In the genomic region with DNA sequence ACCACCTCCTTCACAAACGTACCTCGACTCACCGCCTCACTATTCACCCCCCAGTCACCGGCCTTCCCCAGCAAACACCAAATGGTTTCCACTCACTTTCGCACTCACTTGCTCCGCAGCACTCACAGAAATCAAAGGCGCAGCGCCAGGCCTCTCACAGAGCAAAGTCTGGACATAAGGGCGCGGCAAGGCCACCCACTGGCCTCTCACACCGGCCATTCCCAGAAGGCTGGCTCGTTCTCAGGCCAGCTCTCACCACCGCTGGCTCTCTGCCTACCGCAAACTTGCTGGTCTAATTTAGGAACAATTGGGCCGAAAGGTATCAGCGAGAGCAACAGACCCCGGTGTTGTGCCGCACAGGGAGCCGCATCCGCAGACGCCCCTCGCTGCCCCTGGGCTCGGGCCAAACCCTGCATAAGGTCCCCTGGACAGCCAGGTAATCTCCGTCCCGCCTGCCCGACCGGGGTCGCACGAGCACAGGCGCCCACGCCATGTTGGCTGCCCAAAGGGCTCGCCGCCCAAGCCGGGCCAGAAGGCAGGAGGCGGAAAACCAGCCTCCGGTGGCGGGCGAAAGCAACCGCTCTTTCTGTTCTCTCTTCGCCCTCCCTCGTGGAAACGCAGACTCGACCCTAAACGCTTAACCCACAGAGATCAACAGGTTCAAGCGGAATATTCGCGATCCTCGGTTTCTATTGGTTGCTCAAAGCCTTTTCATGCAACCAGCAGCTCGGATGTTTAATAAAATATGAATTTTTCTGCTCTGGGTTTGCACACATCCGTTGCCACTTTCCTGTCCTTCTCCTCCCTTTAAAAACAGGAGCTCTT, we compare ENCODE assay signal across 8 cellular contexts. TPM values are rescaled to one million over a fixed set of nuclear protein-coding genes. Genes with fewer than 3 reads are reported as not detected.
DNase-seq lines count a peak whose midpoint lies in the region; ATAC-seq and TF ChIP-seq lines count a peak whose summit lies in the region.

No MANE protein-coding gene starts in this region.

- CTCF ChIA-PET in IMR-90 (lab: Yijun Ruan, JAX), result no interaction called here

- no peak overlapping the region for H3K18ac ChIP-seq in IMR-90 (ENCODE audit: low read depth, low read length)

- no peak overlapping the region for H2AK5ac ChIP-seq in IMR-90 (ENCODE audit: low read depth, low read length)

- H4K91ac ChIP-seq in IMR-90 (ENCODE audit: insufficient read depth, low read depth, low read length), result no peak overlapping the region

- H2BK5ac ChIP-seq in IMR-90 (ENCODE audit: low read depth, low read length, poor library complexity, severe bottlenecking), result no peak overlapping the region

- peaks cover 95% of the 10 kb centered on the region for H3K27me3 Mint-ChIP-seq in progenitor cell of endocrine pancreas

- no peaks in the 10 kb centered on the region for H3K9me3 Mint-ChIP-seq in progenitor cell of endocrine pancreas (ENCODE audit: low read depth)

- peaks cover 8% of the 10 kb centered on the region; the same call in 1 of the 2 replicates for H4K20me1 ChIP-seq in IMR-90 (ENCODE audit: insufficient read depth, low read length)

- no peak for TF ChIP-seq CTCF in GM06990 (IDR thresholded peaks at IDR 0.05; ENCODE audit: insufficient read depth, low read length, poor library complexity, severe bottlenecking)
- no peak for TF ChIP-seq CTCF in IMR-90 (conservative IDR thresholded peaks at IDR 0.05; ENCODE audit: low read depth, low read length)
- no peak for TF ChIP-seq CTCF in fibroblast of pulmonary artery (IDR thresholded peaks at IDR 0.05; ENCODE audit: low read length, missing control alignments)
- TF ChIP-seq CTCF in progenitor cell of endocrine pancreas (IDR thresholded peaks at IDR 0.05; ENCODE audit: unreplicated experiment), result no peak
- no peak for TF ChIP-seq CTCF in dorsolateral prefrontal cortex (IDR thresholded peaks at IDR 0.05 in 54 of 56, conservative IDR thresholded peaks at IDR 0.05 in 2 of 56; ENCODE audit: low read depth in 1 of 56, partially characterized antibody in 56 of 56)

- no peak overlapping the region for H3K4me3 ChIP-seq in GM06990 (replicated peaks; ENCODE audit: low read depth, low read length)
- no peak overlapping the region for H3K4me3 ChIP-seq in IMR-90 (ENCODE audit: insufficient read depth, low read depth, low read length)
- H3K4me3 ChIP-seq in fibroblast of pulmonary artery (replicated peaks; ENCODE audit: low read depth, low read length), result peak overlapping the region; percentile 33
- peak overlapping the region in 22 of 59 donors; percentile 4 to 46 (median 18) for H3K4me3 ChIP-seq in dorsolateral prefrontal cortex

- no peak overlapping the region for H3K9ac ChIP-seq in IMR-90 (ENCODE audit: low read depth, low read length)

- no peak overlapping the region for H3K14ac ChIP-seq in IMR-90 (replicated peaks; ENCODE audit: low read depth, low read length)

- no peak overlapping the region for H3K27ac Mint-ChIP-seq in progenitor cell of endocrine pancreas

- in situ Hi-C loops in IMR-90 (cut with MboI; ENCODE audit: low sequenced_read_pairs), result loop anchor here (25.0 kb wide), 1 partner anchor 684 kb away; no protein-coding TSS in a partner anchor

- no peak overlapping the region for H2BK20ac ChIP-seq in IMR-90 (ENCODE audit: low read depth, low read length)

- no peak overlapping the region for H2BK120ac ChIP-seq in IMR-90 (ENCODE audit: low read depth, low read length)

- H2AFZ ChIP-seq in IMR-90 (replicated peaks; ENCODE audit: low read length, poor library complexity), result peak overlapping the region; percentile 15

- DNase-seq in GM06990 (ENCODE audit: extremely low read depth, insufficient read length) (peak; percentile 35), IMR-90 (no peak), fibroblast of pulmonary artery (ENCODE audit: low read depth) (no peak), progenitor cell of endocrine pancreas (ENCODE audit: low spot score, unreplicated experiment) (peak; percentile 23), HuH-7.5 (ENCODE audit: low spot score) (no peak), dorsolateral prefrontal cortex (no peak), NCI-H1694 treated with DMSO at 0.1 percent for 48 hours (lab: John Stamatoyannopoulos, UW) (no peak), DMS53 treated with DMSO at 0.1 percent for 48 hours (lab: John Stamatoyannopoulos, UW; ENCODE audit: unreplicated experiment) (no peak)

- H3K27ac ChIP-seq in IMR-90 (ENCODE audit: insufficient read depth, low read length) (no peak overlapping the region), dorsolateral prefrontal cortex (no peak overlapping the region)

- no peak overlapping the region for H2AK9ac ChIP-seq in IMR-90 (replicated peaks; ENCODE audit: low read depth, low read length, poor library complexity)

- no peak overlapping the region for H3K56ac ChIP-seq in IMR-90 (ENCODE audit: extremely low read depth, insufficient read depth, low read length)

- BruUV-seq in IMR-90 (replicated peaks; lab: Mats Ljungman, UMichigan), result no TSS peak

- no peaks in the 10 kb centered on the region for H3K9me1 ChIP-seq in IMR-90 (ENCODE audit: insufficient read depth, low read length)

- POLR2A ChIA-PET in IMR-90 (lab: Charles Lee; ENCODE audit: unreplicated experiment), result no interaction called here

- 14% methylated on average over 32 of the region's 50 CpGs; no CpG with 5 or more reads in 1 of the 2 experiments for WGBS in IMR-90 (ENCODE audit: extremely low coverage in 2 of 2, insufficient read length in 1 of 2), 2 experiments

- peaks cover 8% of the 10 kb centered on the region; the same call in 1 of the 2 replicates for H3K9me3 ChIP-seq in IMR-90 (ENCODE audit: control insufficient read depth, insufficient read depth, low read length)

- intact Hi-C loops in IMR-90 (cut with micrococcal nuclease), result loop anchor here (10.0 kb wide), 1 partner anchor 541 kb away; a partner anchor contains a TSS
- intact Hi-C loops in dorsolateral prefrontal cortex (cut with DNase I), result no loop called here

- no peak overlapping the region for H3K4ac ChIP-seq in IMR-90 (ENCODE audit: low read depth, low read length)

- H3K4me3 Mint-ChIP-seq in progenitor cell of endocrine pancreas (ENCODE audit: low read depth), result peak overlapping the region; percentile 53

- TF ChIP-seq POLR2A in IMR-90 (IDR thresholded peaks at IDR 0.05; ENCODE audit: low read depth, low read length), result no peak

- H3K36me3 ChIP-seq in GM06990 (ENCODE audit: control insufficient read depth, insufficient read depth, low read length) (no peaks in the 10 kb centered on the region), IMR-90 (ENCODE audit: control insufficient read depth, insufficient read depth, low read length) (no peaks in the 10 kb centered on the region)

- H3K23ac ChIP-seq in IMR-90 (ENCODE audit: low read depth, low read length), result no peak overlapping the region

- H4K8ac ChIP-seq in IMR-90 (ENCODE audit: low read depth in 2 of 2, low read length in 2 of 2), result no peak overlapping the region

- no peaks in the 10 kb centered on the region for H3K36me3 Mint-ChIP-seq in progenitor cell of endocrine pancreas (ENCODE audit: insufficient read depth)

- H3K27me3 ChIP-seq in GM06990 (replicated peaks; ENCODE audit: control insufficient read depth, insufficient read depth, low read length) (no peaks in the 10 kb centered on the region; the same call in none of the 2 replicates), IMR-90 (ENCODE audit: control insufficient read depth, insufficient read depth, low read length) (peaks cover 72% of the 10 kb centered on the region), dorsolateral prefrontal cortex (peaks cover 6 to 100% (median 97%) of the 10 kb centered on the region in 45 donors)

- H4K5ac ChIP-seq in IMR-90 (ENCODE audit: low read depth, low read length), result no peak overlapping the region

- no peak overlapping the region for H2BK15ac ChIP-seq in IMR-90 (ENCODE audit: low read depth, low read length)

- H3K4me1 Mint-ChIP-seq in progenitor cell of endocrine pancreas (ENCODE audit: low read depth), result peaks cover 25% of the 10 kb centered on the region

- no peak for TF ChIP-seq RAD21 in IMR-90 (IDR thresholded peaks at IDR 0.05; ENCODE audit: low read length)

- H3K4me2 ChIP-seq in IMR-90 (ENCODE audit: low read depth, low read length), result no peak overlapping the region; the same call in 1 of the 2 replicates

- dilution Hi-C loops in IMR-90 (cut with HindIII; ENCODE audit: low sequenced_read_pairs, unreplicated experiment), result no loop called here

- H3K4me1 ChIP-seq in IMR-90 (ENCODE audit: control insufficient read depth, insufficient read depth, low read length), result peaks cover 2% of the 10 kb centered on the region; the same call in 1 of the 2 replicates

- H3K79me1 ChIP-seq in IMR-90 (ENCODE audit: low read depth in 1 of 2, low read length in 2 of 2), result no peaks in the 10 kb centered on the region

- no peak for ATAC-seq in IMR-90 (ENCODE audit: low read depth)

TF ChIP-seq in IMR-90, 13 proteins besides CTCF, POLR2A, EP300 and RAD21:
- TF ChIP-seq, protein P1, sequence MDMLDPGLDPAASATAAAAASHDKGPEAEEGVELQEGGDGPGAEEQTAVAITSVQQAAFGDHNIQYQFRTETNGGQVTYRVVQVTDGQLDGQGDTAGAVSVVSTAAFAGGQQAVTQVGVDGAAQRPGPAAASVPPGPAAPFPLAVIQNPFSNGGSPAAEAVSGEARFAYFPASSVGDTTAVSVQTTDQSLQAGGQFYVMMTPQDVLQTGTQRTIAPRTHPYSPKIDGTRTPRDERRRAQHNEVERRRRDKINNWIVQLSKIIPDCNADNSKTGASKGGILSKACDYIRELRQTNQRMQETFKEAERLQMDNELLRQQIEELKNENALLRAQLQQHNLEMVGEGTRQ (IDR thresholded peaks at IDR 0.05; ENCODE audit: low read depth, low read length), result no peak
- TF ChIP-seq SMC3 (IDR thresholded peaks at IDR 0.05; ENCODE audit: low read depth, low read length), result no peak

RNA-seq across cellular contexts. Expression of a gene that starts 2.9 kb away (rescaled TPM):
- total RNA-seq in IMR-90 (2012; rRNA removed), result 0.83 and 0.90 TPM in 2 replicates
- 2.3 and 2.5 TPM in 2 replicates for polyA plus RNA-seq in IMR-90 (2012; rRNA removed)
- 1.1 and 2.9 TPM in 2 replicates for polyA plus RNA-seq in IMR-90 (2012; cell fraction: cytosol; rRNA removed)
- polyA plus RNA-seq in IMR-90 (2012; cell fraction: nucleus; rRNA removed; ENCODE audit: low replicate concordance), result 12.7 and 16.2 TPM in 2 replicates
- 0.36 and 0.50 TPM in 2 replicates for total RNA-seq in progenitor cell of endocrine pancreas
- 1 to 10 TPM in 1 of 120 experiments, under 1 TPM in 29, not detected in 90; 0.13 to 1.0 (median 0.32) TPM for total RNA-seq in dorsolateral prefrontal cortex

RNA-seq across cellular contexts. Expression of a gene that starts 6.5 kb away (rescaled TPM):
- 41.8 and 71.7 TPM in 2 replicates for total RNA-seq in IMR-90 (2012; rRNA removed)
- 3.8 and 4.5 TPM in 2 replicates for polyA plus RNA-seq in IMR-90 (2012; rRNA removed)
- polyA plus RNA-seq in IMR-90 (2012; cell fraction: cytosol; rRNA removed), result 0.28 and 0.63 TPM in 2 replicates
- 0.42 and 2.3 TPM in 2 replicates for polyA plus RNA-seq in IMR-90 (2012; cell fraction: nucleus; rRNA removed; ENCODE audit: low replicate concordance)
- total RNA-seq in progenitor cell of endocrine pancreas, result 50.6 and 55.7 TPM in 2 replicates
- total RNA-seq in dorsolateral prefrontal cortex, result 10 to 100 TPM; 38.1 to 73.7 (median 55.2) TPM

Comparison
In these comparisons a context has a peak if more than half of its experiments do, and no peak if none do; other contexts are left out.
1. DNase-seq: peak in GM06990 (single experiment) and progenitor cell of endocrine pancreas (single experiment); none in IMR-90 (single experiment), fibroblast of pulmonary artery (single experiment), HuH-7.5 (single experiment), dorsolateral prefrontal cortex (0 of 10), NCI-H1694 treated with DMSO at 0.1 percent for 48 hours (single experiment) and DMS53 treated with DMSO at 0.1 percent for 48 hours (single experiment).